ENCODE assay signal across 1 cellular context in genomic region chr3:195150194-195151118, GRCh38.
TF ChIP-seq lines count a peak whose summit lies in the region.

No MANE protein-coding gene starts in this region.

TF ChIP-seq in GM12878, 131 proteins besides CTCF, POLR2A, EP300 and RAD21 (continued from another document and continues in another):
- TF ChIP-seq ZNF687 (IDR thresholded peaks at IDR 0.05), result peak; percentile 72
- TF ChIP-seq SP1 (IDR thresholded peaks at IDR 0.05; ENCODE audit: low read depth, low read length), result no peak
- TF ChIP-seq SMAD5 (IDR thresholded peaks at IDR 0.05; ENCODE audit: low read depth), result no peak
- no peak for TF ChIP-seq CBFB (IDR thresholded peaks at IDR 0.05; ENCODE audit: low read depth)
- peak; percentile 73 for TF ChIP-seq POLR2AphosphoS5 (IDR thresholded peaks at IDR 0.05; ENCODE audit: low read length)
- no peak for TF ChIP-seq KAT2A (conservative IDR thresholded peaks at IDR 0.05; ENCODE audit: control insufficient read depth, low read depth, low read length)
- 0 out of 2 replicates have a peak, but pooled peaks have one; percentile 34 for TF ChIP-seq TBL1XR1 (IDR thresholded peaks at IDR 0.05; ENCODE audit: low read depth, low read length)
- TF ChIP-seq RUNX3 (IDR thresholded peaks at IDR 0.05; ENCODE audit: low read length), result peak; percentile 74
- 0 out of 2 replicates have a peak, but pooled peaks have one; percentile 48 for TF ChIP-seq DPF2 (IDR thresholded peaks at IDR 0.05)
- TF ChIP-seq BRCA1 (IDR thresholded peaks at IDR 0.05; ENCODE audit: low read depth, low read length), result no peak
- TF ChIP-seq MXI1 (IDR thresholded peaks at IDR 0.05; ENCODE audit: low read depth, low read length), result no peak; the same call in 1 of the 2 replicates
- no peak for TF ChIP-seq CBX3 (IDR thresholded peaks at IDR 0.05; ENCODE audit: borderline replicate concordance, low read depth)
- TF ChIP-seq CHD1 (IDR thresholded peaks at IDR 0.05; ENCODE audit: low read depth, low read length), result no peak
- no peak for TF ChIP-seq RELA (IDR thresholded peaks at IDR 0.05; ENCODE audit: borderline replicate concordance, partially characterized antibody)
- TF ChIP-seq ZSCAN29 (IDR thresholded peaks at IDR 0.05), result no peak; the same call in 1 of the 2 replicates
- peak; percentile 80 for TF ChIP-seq IRF4 (IDR thresholded peaks at IDR 0.05; ENCODE audit: low read depth, low read length)
- TF ChIP-seq BMI1 (IDR thresholded peaks at IDR 0.05; ENCODE audit: borderline replicate concordance), result 0 out of 2 replicates have a peak, but pooled peaks have one; percentile 55
- TF ChIP-seq MLLT1 (IDR thresholded peaks at IDR 0.05), result peak; percentile 93
- TF ChIP-seq ETV6 (conservative IDR thresholded peaks at IDR 0.05 in 1 of 2, IDR thresholded peaks at IDR 0.05 in 1 of 2; ENCODE audit: borderline replicate concordance in 1 of 2, low read depth in 1 of 2), result peak in 1 of 2 experiments; percentile 50; a peak in 2 of 4 replicates
- TF ChIP-seq IKZF1 (conservative IDR thresholded peaks at IDR 0.05), result peak; percentile 89
- no peak for TF ChIP-seq RFX5 (IDR thresholded peaks at IDR 0.05; ENCODE audit: low read depth, low read length)
- TF ChIP-seq TARDBP (IDR thresholded peaks at IDR 0.05; ENCODE audit: borderline replicate concordance), result no peak
- TF ChIP-seq EZH2 (IDR thresholded peaks at IDR 0.05; ENCODE audit: borderline replicate concordance, control insufficient read depth, low read depth, low read length), result no peak
- no peak for TF ChIP-seq SIN3A (IDR thresholded peaks at IDR 0.05; ENCODE audit: low read depth, low read length)
- no peak for TF ChIP-seq HDAC6 (IDR thresholded peaks at IDR 0.05; ENCODE audit: unreplicated experiment)
- no peak for TF ChIP-seq USF2 (IDR thresholded peaks at IDR 0.05; ENCODE audit: borderline replicate concordance, low read depth, low read length)
- TF ChIP-seq PAX8 (IDR thresholded peaks at IDR 0.05), result no peak
- peak; percentile 55; the same call in 1 of the 2 replicates for TF ChIP-seq PAX5 (IDR thresholded peaks at IDR 0.05; ENCODE audit: borderline replicate concordance, low read depth, low read length)
- no peak for TF ChIP-seq MYC (IDR thresholded peaks at IDR 0.05; ENCODE audit: insufficient read depth, insufficient read length, insufficient replicate concordance, low read length, severe bottlenecking)
- TF ChIP-seq PKNOX1 (IDR thresholded peaks at IDR 0.05), result no peak
- peak; percentile 86 for TF ChIP-seq RELB (IDR thresholded peaks at IDR 0.05; ENCODE audit: low read depth)
- TF ChIP-seq TCF7 (IDR thresholded peaks at IDR 0.05; ENCODE audit: borderline replicate concordance), result no peak
- no peak for TF ChIP-seq SUZ12 (IDR thresholded peaks at IDR 0.05; ENCODE audit: unreplicated experiment)
- peak; percentile 63; the same call in 1 of the 2 replicates for TF ChIP-seq GATAD2B (conservative IDR thresholded peaks at IDR 0.05; ENCODE audit: low read depth)
- no peak for TF ChIP-seq ZNF622 (IDR thresholded peaks at IDR 0.05)
- no peak for TF ChIP-seq ZBTB11 (CRISPR knock-in tag; IDR thresholded peaks at IDR 0.05)
- TF ChIP-seq POU2F2 (IDR thresholded peaks at IDR 0.05; ENCODE audit: borderline replicate concordance, low read depth, low read length), result peak; percentile 46; the same call in 2 of the 3 replicates
- TF ChIP-seq CHD2 (IDR thresholded peaks at IDR 0.05; ENCODE audit: borderline replicate concordance, low read depth, low read length), result 0 out of 2 replicates have a peak, but pooled peaks have one; percentile 20
- TF ChIP-seq NR2F1 (conservative IDR thresholded peaks at IDR 0.05), result no peak
- no peak for TF ChIP-seq MYB (IDR thresholded peaks at IDR 0.05; ENCODE audit: borderline replicate concordance, low read depth, low read length)
- no peak for TF ChIP-seq CEBPZ (IDR thresholded peaks at IDR 0.05; ENCODE audit: low read depth, low read length)
- peak; percentile 87 to 93 for TF ChIP-seq IKZF2 (IDR thresholded peaks at IDR 0.05)
- no peak for TF ChIP-seq YBX1 (IDR thresholded peaks at IDR 0.05)
- no peak for TF ChIP-seq IRF3 (IDR thresholded peaks at IDR 0.05)
- no peak for TF ChIP-seq ATF3 (IDR thresholded peaks at IDR 0.05; ENCODE audit: borderline replicate concordance, extremely low read depth, low read depth, low read length)
- no peak for TF ChIP-seq ZNF274 (IDR thresholded peaks at IDR 0.05; ENCODE audit: insufficient read depth, insufficient read length)
- TF ChIP-seq MAX (IDR thresholded peaks at IDR 0.05; ENCODE audit: low read depth, low read length), result 0 out of 2 replicates have a peak, but pooled peaks have one; percentile 29
